In genomic region chr19:10286803-10287737, GRCh38 we compare ENCODE assay signal across 8 cellular contexts. TPM values are rescaled to one million over a fixed set of nuclear protein-coding genes. Genes with fewer than 3 reads are reported as not detected.
DNase-seq lines count a peak whose midpoint lies in the region; ATAC-seq and TF ChIP-seq lines count a peak whose summit lies in the region.

Gene ICAM4, plus strand, starts transcription at chr19:10286955. Its CDS starts 58 bp downstream, at chr19:10287013.

- POLR2A ChIA-PET in activated B cell treated with CpG ODN at 0.5 μM for 24 hours (lab: Charles Lee) = interaction anchor here (0.6 to 6.5 kb wide), 8 partner anchors 15 to 183 kb away, joined by 3 to 128 read pairs (median 5); partner anchors contain the start of genes CDC37, ICAM1 and RAVER1

- peaks cover 24% of the 10 kb centered on the region for H3K27me3 Mint-ChIP-seq in activated B cell treated with CpG ODN at 0.5 μM for 24 hours

- TF ChIP-seq CTCF in activated B cell treated with CpG ODN at 0.5 μM for 24 hours (IDR thresholded peaks at IDR 0.05) = no peak

- H3K36me3 Mint-ChIP-seq in activated B cell treated with CpG ODN at 0.5 μM for 24 hours (ENCODE audit: low read depth) = peaks cover 37% of the 10 kb centered on the region

- no peak for ATAC-seq in activated B cell treated with CpG ODN at 0.5 μM for 24 hours (ENCODE audit: low read depth)
- ATAC-seq in left cardiac atrium = peak; percentile 70

- CTCF ChIA-PET in activated B cell treated with CpG ODN at 0.5 μM for 24 hours (lab: Charles Lee) = interaction anchor here (0.6 to 2.0 kb wide), 6 partner anchors 15 to 357 kb away, joined by 3 to 10 read pairs (median 4); partner anchors contain the start of genes ICAM1 and TYK2

- H3K9me3 Mint-ChIP-seq in activated B cell treated with CpG ODN at 0.5 μM for 24 hours = no peaks in the 10 kb centered on the region

- peak within 1 kb of the TSS; percentile 46 for H3K4me3 Mint-ChIP-seq in activated B cell treated with CpG ODN at 0.5 μM for 24 hours

- DNase-seq in activated CD4-positive, alpha-beta T cell treated with anti-CD3 and anti-CD28 coated beads for 48 hours = peak; percentile 49
- DNase-seq in activated CD4-positive, alpha-beta T cell treated with anti-CD3 and anti-CD28 coated beads, Interleukin-2, amount 50 U/mL, for 4 hours = no peak
- DNase-seq in activated B cell treated with CpG ODN at 0.5 μM for 24 hours = no peak
- DNase-seq in left cardiac atrium = peak; percentile 91
- peak; percentile 39 for DNase-seq in stimulated activated CD4-positive, alpha-beta T cell treated with anti-CD3 and anti-CD28 coated beads, Interleukin-4, amount 100 ng/mL, for 1 hour
- DNase-seq in NCI-H748 (lab: John Stamatoyannopoulos, UW; ENCODE audit: unreplicated experiment) = no peak
- no peak for DNase-seq in kidney glomerular epithelial cell (lab: John Stamatoyannopoulos, UW)
- no peak for DNase-seq in islet precursor cell

- peaks cover 67% of the 10 kb centered on the region for H3K4me1 Mint-ChIP-seq in activated B cell treated with CpG ODN at 0.5 μM for 24 hours

- H3K27ac Mint-ChIP-seq in activated B cell treated with CpG ODN at 0.5 μM for 24 hours = peak within 1 kb of the TSS; percentile 53

- intact Hi-C loops in activated B cell treated with CpG ODN at 0.5 μM for 24 hours (cut with micrococcal nuclease) = no loop called here
- intact Hi-C loops in left cardiac atrium (cut with DNase I) = no loop called here

RNA-seq across cellular contexts. Expression of gene ICAM4, which starts in this region (rescaled TPM):
- total RNA-seq in activated B cell treated with CpG ODN at 0.5 μM for 24 hours (0.71 and 0.95 TPM in 2 replicates), left cardiac atrium (under 1 TPM; 0.42 to 0.85 TPM)

Comparison
In these comparisons a context has a peak if more than half of its experiments do, and no peak if none do; other contexts are left out.
1. DNase-seq: peak in activated CD4-positive, alpha-beta T cell treated with anti-CD3 and anti-CD28 coated beads for 48 hours (single experiment) and stimulated activated CD4-positive, alpha-beta T cell treated with anti-CD3 and anti-CD28 coated beads, Interleukin-4, amount 100 ng/mL, for 1 hour (single experiment); none in activated CD4-positive, alpha-beta T cell treated with anti-CD3 and anti-CD28 coated beads, Interleukin-2, amount 50 U/mL, for 4 hours (0 of 2), activated B cell treated with CpG ODN at 0.5 μM for 24 hours (single experiment), NCI-H748 (single experiment), kidney glomerular epithelial cell (single experiment) and islet precursor cell (single experiment).
2. Peak in DNase-seq and ATAC-seq in left cardiac atrium; RNA of the gene not detected or under 1 TPM.